Comparison of ENCODE assay signal across 7 cellular contexts in genomic region chrX:154019633-154020499, GRCh38. TPM values are rescaled to one million over a fixed set of nuclear protein-coding genes. Genes with fewer than 3 reads are reported as not detected.
DNase-seq lines count a peak whose midpoint lies in the region; ATAC-seq, FAIRE-seq and TF ChIP-seq lines count a peak whose summit lies in the region.

IRAK1 (minus strand) TSS chrX:154019902; CDS start chrX:154019812, 90 bp downstream.

- H3K4me3 ChIP-seq in HEK293 (ENCODE audit: low read depth, low read length) (peak within 1 kb of the TSS; percentile 59), NB4 (ENCODE audit: low read depth, low read length) (peak within 1 kb of the TSS; percentile 85), HepG2 (replicated peaks in 1 of 3; ENCODE audit: insufficient read depth in 1 of 3, low read depth in 2 of 3, low read length in 3 of 3) (peak within 1 kb of the TSS; percentile 59 to 78 (median 77))

- no peaks in the 10 kb centered on the region for H3K27me3 Mint-ChIP-seq in activated CD4-positive, alpha-beta T cell treated with anti-CD3 and anti-CD28 coated beads for 36 hours

- BruUV-seq in HepG2 (replicated peaks; lab: Mats Ljungman, UMichigan), result no TSS peak

- H3K4me1 ChIP-seq in HEK293 (ENCODE audit: control insufficient read depth, insufficient read depth, low read length) (peaks cover 8% of the 10 kb centered on the region; the same call in 1 of the 2 replicates), HepG2 (ENCODE audit: insufficient read depth, low read length) (peaks cover 44% of the 10 kb centered on the region)

- TF ChIP-seq RAD21 in HepG2 (CRISPR knock-in tag; IDR thresholded peaks at IDR 0.05), result peak; percentile 25

- H3K27ac ChIP-seq in HEK293 (ENCODE audit: extremely low read depth, low read depth, low read length) (peak within 1 kb of the TSS; percentile 92), HepG2 (ENCODE audit: extremely low read length, insufficient read depth, low read length) (peak within 1 kb of the TSS; percentile 69)

- ATAC-seq in activated CD4-positive, alpha-beta T cell treated with anti-CD3 and anti-CD28 coated beads for 36 hours, result peak; percentile 61
- ATAC-seq in HepG2, result peak; percentile 58

- WGBS in HepG2 (ENCODE audit: low lambda C conversion rate), result no CpG with 5 or more reads among the region's 96 CpGs

- H3K4me2 ChIP-seq in HepG2 (ENCODE audit: low read depth, low read length), result peak within 1 kb of the TSS; percentile 78

- peaks cover 14% of the 10 kb centered on the region for H3K4me1 Mint-ChIP-seq in activated CD4-positive, alpha-beta T cell treated with anti-CD3 and anti-CD28 coated beads for 36 hours

- H3K9ac ChIP-seq in HepG2 (ENCODE audit: insufficient read depth, low read depth, low read length), result peak within 1 kb of the TSS; percentile 82

- peaks cover 15% of the 10 kb centered on the region for H3K79me2 ChIP-seq in HepG2 (ENCODE audit: insufficient read depth, low read length)

- no peaks in the 10 kb centered on the region for H3K27me3 ChIP-seq in HepG2 (ENCODE audit: control insufficient read depth in 1 of 2, insufficient read depth in 2 of 2, low read length in 2 of 2)

- no peaks in the 10 kb centered on the region for H3K9me3 ChIP-seq in HEK293 (ENCODE audit: control insufficient read depth, insufficient read depth, low read depth, low read length)
- H3K9me3 ChIP-seq in HepG2 (ENCODE audit: low read length), result no peaks in the 10 kb centered on the region

- H3K36me3 Mint-ChIP-seq in activated CD4-positive, alpha-beta T cell treated with anti-CD3 and anti-CD28 coated beads for 36 hours (ENCODE audit: low read depth), result peaks cover 5% of the 10 kb centered on the region

- no peak within 1 kb of the TSS for H2AFZ ChIP-seq in HepG2 (ENCODE audit: low read length)

- H3K9me3 Mint-ChIP-seq in activated CD4-positive, alpha-beta T cell treated with anti-CD3 and anti-CD28 coated beads for 36 hours (ENCODE audit: low read depth), result no peaks in the 10 kb centered on the region

- H4K20me1 ChIP-seq in HepG2 (ENCODE audit: insufficient read depth, low read length), result no peaks in the 10 kb centered on the region

- peak within 1 kb of the TSS; percentile 87 for H3K4me3 Mint-ChIP-seq in activated CD4-positive, alpha-beta T cell treated with anti-CD3 and anti-CD28 coated beads for 36 hours

- TF ChIP-seq POLR2A in GM12892 (IDR thresholded peaks at IDR 0.05; ENCODE audit: low read depth, low read length) (peak; percentile 54), NB4 (IDR thresholded peaks at IDR 0.05; ENCODE audit: extremely low read depth, insufficient read length) (peak; percentile 47), HepG2 (IDR thresholded peaks at IDR 0.05; ENCODE audit: insufficient read depth in 1 of 2, low read depth in 2 of 2, low read length in 2 of 2) (no peak)

- TF ChIP-seq CTCF in HEK293 (tag by site-specific recombination; IDR thresholded peaks at IDR 0.05), result 0 out of 2 replicates have a peak, but pooled peaks have one; percentile 23
- TF ChIP-seq CTCF in NB4 (IDR thresholded peaks at IDR 0.05; ENCODE audit: low read depth, low read length), result no peak
- no peak for TF ChIP-seq CTCF in HepG2 (CRISPR knock-in tag; IDR thresholded peaks at IDR 0.05)

- H3K27ac Mint-ChIP-seq in activated CD4-positive, alpha-beta T cell treated with anti-CD3 and anti-CD28 coated beads for 36 hours, result peak within 1 kb of the TSS; percentile 90

- POLR2A ChIA-PET in HEK293 (lab: Yijun Ruan, JAX), result interaction anchor here (0.6 to 1.0 kb wide), 2 partner anchors 28 to 42 kb away, joined by 3 to 5 read pairs; no protein-coding TSS in a partner anchor
- POLR2A ChIA-PET in activated CD4-positive, alpha-beta T cell treated with anti-CD3 and anti-CD28 coated beads for 36 hours (lab: Charles Lee), result no interaction called here
- POLR2A ChIA-PET in HepG2 (lab: Yijun Ruan, JAX), result interaction anchor here (0.8 to 1.8 kb wide), 5 partner anchors 10 to 92 kb away, joined by 3 to 6 read pairs (median 4); no protein-coding TSS in a partner anchor

- intact Hi-C loops in activated CD4-positive, alpha-beta T cell treated with anti-CD3 and anti-CD28 coated beads for 36 hours (cut with DNase I, micrococcal nuclease), result loop anchor here (2.0 to 10.0 kb wide), 7 partner anchors 31 to 355 kb away; partner anchors contain the start of genes HCFC1 (in 2 of the 2), ARHGAP4 (in 1 of the 2), EMD (in 1 of the 2) and FLNA (in 1 of the 2)
- intact Hi-C loops in HepG2 (cut with micrococcal nuclease; ENCODE audit: unreplicated experiment), result loop anchor here (2.0 kb wide), 1 partner anchor 37 kb away; no protein-coding TSS in a partner anchor

- H3K36me3 ChIP-seq in HEK293 (ENCODE audit: control insufficient read depth in 2 of 2, insufficient read depth in 1 of 2, low read length in 2 of 2), result peaks cover 5 to 37% of the 10 kb centered on the region in 2 experiments; a peak in 2 of 3 replicates
- H3K36me3 ChIP-seq in HepG2 (replicated peaks in 1 of 2; ENCODE audit: control insufficient read depth in 1 of 2, insufficient read depth in 2 of 2, low read length in 2 of 2), result peaks cover 0 to 7% of the 10 kb centered on the region in 2 experiments; a peak in 1 of 5 replicates

- CTCF ChIA-PET in HEK293 (lab: Yijun Ruan, JAX) (interaction anchor here (0.6 to 1.4 kb wide), 2 partner anchors 32 to 296 kb away, joined by 3 to 4 read pairs; no protein-coding TSS in a partner anchor), HepG2 (lab: Yijun Ruan, JAX; ENCODE audit: low intra/inter-chr PET ratio, low total read pairs) (no interaction called here)
- CTCF ChIA-PET in activated CD4-positive, alpha-beta T cell treated with anti-CD3 and anti-CD28 coated beads for 36 hours (lab: Charles Lee), result interaction anchor here (0.6 to 1.1 kb wide), 4 partner anchors 16 to 293 kb away, joined by 3 to 4 read pairs (median 3); no protein-coding TSS in a partner anchor

- DNase-seq in GM12892 (ENCODE audit: insufficient read length), result peak; percentile 69
- DNase-seq in NB4 (ENCODE audit: low read depth), result peak; percentile 77
- peak; percentile 73 for DNase-seq in activated CD4-positive, alpha-beta T cell treated with anti-CD3 and anti-CD28 coated beads for 36 hours
- peak; percentile 21 to 67 for DNase-seq in dermis microvascular lymphatic vessel endothelial cell (ENCODE audit: low read depth in 2 of 2)
- no peak for DNase-seq in HepG2 (ENCODE audit: low spot score)
- peak; percentile 48 to 60 for DNase-seq in stimulated activated CD4-positive, alpha-beta T cell treated with anti-CD3 and anti-CD28 coated beads, Interleukin-4, amount 100 ng/mL, for 4 hours

- in situ Hi-C loops in HepG2 (cut with HindIII; ENCODE audit: extremely low pct_ligation_motif_present, low pct_unique_long_range_greater_than_20kb), result no loop called here

- no peak for FAIRE-seq in GM12892 (lab: Jason Lieb, UNC)
- no peak for FAIRE-seq in HepG2 (lab: Jason Lieb, UNC)

- no peak for TF ChIP-seq EP300 in HepG2 (IDR thresholded peaks at IDR 0.05; ENCODE audit: low read depth in 2 of 2, low read length in 2 of 2)
- TF ChIP-seq EP300 in HepG2 (CRISPR knock-in tag; IDR thresholded peaks at IDR 0.05; ENCODE audit: borderline replicate concordance), result no peak

TF ChIP-seq in HEK293, 187 proteins besides CTCF, POLR2A, EP300 and RAD21 (continues in another document):
- peak; percentile 25 for TF ChIP-seq ZIC2 (tag by site-specific recombination; IDR thresholded peaks at IDR 0.05)
- no peak for TF ChIP-seq ZNF623 (tag by site-specific recombination; IDR thresholded peaks at IDR 0.05)
- no peak for TF ChIP-seq ZNF837 (tag by site-specific recombination; IDR thresholded peaks at IDR 0.05)
- peak; percentile 53; the same call in 1 of the 2 replicates for TF ChIP-seq ZBTB8A (tag by site-specific recombination; IDR thresholded peaks at IDR 0.05)
- no peak for TF ChIP-seq ZNF184 (tag by site-specific recombination; IDR thresholded peaks at IDR 0.05)
- TF ChIP-seq HOXC10 (CRISPR knock-in tag; IDR thresholded peaks at IDR 0.05), result no peak
- TF ChIP-seq ZNF114 (tag by site-specific recombination; IDR thresholded peaks at IDR 0.05), result no peak

TF ChIP-seq in HepG2, 621 proteins besides CTCF, POLR2A, EP300 and RAD21 (continues in another document):
- TF ChIP-seq IRF1 (CRISPR knock-in tag; IDR thresholded peaks at IDR 0.05; ENCODE audit: low read depth) (no peak), YEATS4 (CRISPR knock-in tag; IDR thresholded peaks at IDR 0.05; ENCODE audit: borderline replicate concordance) (peak; percentile 49; the same call in 1 of the 2 replicates), ZFX (CRISPR knock-in tag; IDR thresholded peaks at IDR 0.05; ENCODE audit: low read depth) (peak; percentile 64)

RNA-seq across cellular contexts. Expression of gene IRAK1, which starts in this region (rescaled TPM):
- 25.9 TPM for polyA plus RNA-seq in GM12892 (2012; ENCODE audit: missing spikeins)
- 10 to 100 TPM; 84.3 to 93.6 TPM for total RNA-seq in activated CD4-positive, alpha-beta T cell treated with anti-CD3 and anti-CD28 coated beads for 36 hours
- total RNA-seq in dermis microvascular lymphatic vessel endothelial cell (52.2 and 56.6 TPM in 2 replicates), HepG2 (2016; rRNA removed; fragmentation: Illumina TruSeq; extraction: Trizol) (69.8 and 77.3 TPM in 2 replicates)
- 104 and 121 TPM in 2 replicates for total RNA-seq in HepG2 (2016; cell fraction: cytosol; rRNA removed; fragmentation: Illumina TruSeq; extraction: Trizol; ENCODE audit: low read depth)
- 57.7 and 81.1 TPM in 2 replicates for total RNA-seq in HepG2 (2016; cell fraction: insoluble cytoplasmic fraction; rRNA removed; fragmentation: Illumina TruSeq; extraction: Trizol)
- 244 and 255 TPM in 2 replicates for total RNA-seq in HepG2 (2016; cell fraction: membrane; rRNA removed; fragmentation: Illumina TruSeq; extraction: Trizol)
- 35.1 and 36.4 TPM in 2 replicates for total RNA-seq in HepG2 (2016; cell fraction: nucleus; rRNA removed; fragmentation: Illumina TruSeq; extraction: Trizol)
- 57.7 and 83.5 TPM in 2 replicates for polyA plus RNA-seq in HepG2 (2011; rRNA removed)
- 47.6 and 67.3 TPM in 2 replicates for polyA plus RNA-seq in HepG2 (2011; cell fraction: cytosol; rRNA removed)
- polyA plus RNA-seq in HepG2 (2011; cell fraction: nucleus; rRNA removed), result 59.5 and 63.5 TPM in 2 replicates
- polyA plus RNA-seq in HepG2 (2012), result 65.5 and 87.1 TPM in 2 replicates
- polyA plus RNA-seq in HepG2 (2016; cell fraction: cytosol; fragmentation: Illumina TruSeq; extraction: Trizol; ENCODE audit: low read depth), result 148 and 150 TPM in 2 replicates
- polyA plus RNA-seq in HepG2 (2016; cell fraction: insoluble cytoplasmic fraction; fragmentation: Illumina TruSeq; extraction: Trizol; ENCODE audit: low read depth), result 80.3 and 99.3 TPM in 2 replicates
- polyA plus RNA-seq in HepG2 (2016; cell fraction: membrane; fragmentation: Illumina TruSeq; extraction: Trizol; ENCODE audit: low read depth), result 244 and 277 TPM in 2 replicates
- polyA plus RNA-seq in HepG2 (2016; cell fraction: nucleus; fragmentation: Illumina TruSeq; extraction: Trizol; ENCODE audit: insufficient read depth, low read depth), result 93.5 and 94.6 TPM in 2 replicates
- 195 and 354 TPM in 2 replicates for polyA minus RNA-seq in HepG2 (2011; rRNA and poly(A)+ RNA removed; ENCODE audit: low replicate concordance)
- polyA minus RNA-seq in HepG2 (2011; cell fraction: cytosol; rRNA and poly(A)+ RNA removed), result 79.8 and 83.1 TPM in 2 replicates
- 16.6 and 21.8 TPM in 2 replicates for polyA minus RNA-seq in HepG2 (2011; cell fraction: nucleus; rRNA and poly(A)+ RNA removed)

Comparison
In these comparisons a context has a peak if more than half of its experiments do, and no peak if none do; other contexts are left out.
1. POLR2A ChIP-seq: peak in GM12892 (single experiment) and NB4 (single experiment); none in HepG2 (0 of 2).
2. Peak in every context shown above with its lines, with median percentiles within 50 percentile points of each other: H3K4me3 ChIP-seq.